In the genomic region with DNA sequence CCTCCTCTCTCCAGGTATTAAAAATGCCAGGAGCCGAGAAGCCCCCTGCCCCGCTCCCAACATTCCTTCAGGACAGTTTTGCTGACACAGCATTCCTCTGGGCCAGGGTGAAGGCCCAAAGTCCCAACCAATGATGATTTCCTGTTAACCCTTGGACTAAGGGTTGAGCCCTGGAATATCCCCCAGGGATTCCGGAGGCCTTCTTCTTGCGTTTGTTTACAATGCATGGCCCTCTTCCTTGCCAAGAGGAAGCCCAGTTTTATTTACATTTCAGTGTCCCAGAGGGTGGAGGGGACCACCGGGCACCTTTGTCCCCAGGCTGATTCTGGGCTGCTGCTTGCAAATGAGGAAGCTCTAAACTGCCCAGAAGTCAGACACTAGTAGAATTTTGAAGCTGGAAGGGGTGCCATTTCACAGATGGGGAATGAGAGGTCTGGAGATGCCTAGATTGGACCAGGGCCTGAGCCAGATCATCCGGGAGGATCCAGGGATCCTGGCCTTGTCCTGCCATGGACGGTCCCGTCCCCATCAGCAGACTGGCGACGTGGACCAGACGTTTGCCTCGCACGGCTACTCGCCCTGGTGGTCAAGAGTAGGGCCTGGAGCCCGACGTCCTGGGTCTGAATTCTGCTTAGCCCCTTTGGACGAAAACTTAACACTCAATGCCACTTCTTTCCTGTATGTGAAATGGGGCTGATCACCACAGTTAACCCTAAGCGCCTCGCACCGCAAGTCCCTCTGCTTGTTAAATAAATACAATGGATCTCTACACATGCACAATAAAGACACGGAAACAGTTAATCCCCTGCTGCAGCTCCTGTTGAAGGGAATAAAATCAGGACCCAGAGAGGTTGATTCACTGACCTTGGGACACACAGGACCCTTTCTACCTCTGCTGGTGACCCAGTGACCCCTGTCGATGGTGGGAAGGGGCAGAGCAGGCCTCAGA, we compare ENCODE assay signal across 11 cellular contexts. TPM values are rescaled to one million over a fixed set of nuclear protein-coding genes. Genes with fewer than 3 reads are reported as not detected.
A peak's percentile ranks its signal among the peaks of the same experiment; 100 is the strongest.
DNase-seq lines count a peak whose midpoint lies in the region; TF ChIP-seq lines count a peak whose summit lies in the region.
"Had no signal": no experiment of that assay in that cellular context is flagged by ENCODE, and none has a peak within 500 bp of the region (broad histone marks: within the 10 kb centered on the region; RNA-seq: fewer than 3 reads in every experiment).

No MANE protein-coding gene starts in this region.

- H4K91ac ChIP-seq in mesenchymal stem cell (ENCODE audit: low read length) = peak overlapping the region; percentile 57

- POLR2A ChIA-PET in MCF 10A (lab: Yijun Ruan, JAX) = interaction anchor here (0.6 kb wide), 2 partner anchors 19 to 86 kb away, joined by 3 read pairs; no protein-coding TSS in a partner anchor

- WGBS in mesenchymal stem cell = 54% methylated on average over 22 of the region's 22 CpGs

- H2BK15ac ChIP-seq in mesenchymal stem cell (ENCODE audit: low read depth, poor library complexity, severe bottlenecking) = no peak overlapping the region

- H3K4me3 ChIP-seq in breast epithelium (no peak overlapping the region), duodenal mucosa (ENCODE audit: low read depth in 1 of 2, low read length in 2 of 2) (peak overlapping the region; percentile 36 to 38), mesenchymal stem cell (ENCODE audit: insufficient read depth in 1 of 2, low read depth in 1 of 2, low read length in 2 of 2) (no peak overlapping the region), subcutaneous abdominal adipose tissue (ENCODE audit: low read depth in 1 of 5, low read length in 5 of 5) (peak overlapping the region; percentile 27 to 62 (median 49))

- no peaks in the 10 kb centered on the region for H3K36me3 Mint-ChIP-seq in MCF 10A (ENCODE audit: insufficient read depth, unreplicated experiment)

- DNase-seq in MCF 10A (ENCODE audit: unreplicated experiment) (no peak), breast epithelium (ENCODE audit: low spot score in 2 of 2) (no peak), mesenchymal stem cell (no peak), AG08396 (ENCODE audit: low spot score) (no peak), NCI-H2107 treated with DMSO at 0.1 percent for 48 hours (lab: John Stamatoyannopoulos, UW; ENCODE audit: unreplicated experiment) (no peak), G401 (ENCODE audit: low spot score) (no peak)
- DNase-seq: kidney glomerular epithelial cell, NCI-H1092, NCI-H748 treated with DMSO at 0.1 percent for 48 hours had no signal

- peak overlapping the region; percentile 18 to 87 for H3K4ac ChIP-seq in mesenchymal stem cell (ENCODE audit: low read depth in 1 of 2, low read length in 2 of 2)

- H3K36me3 ChIP-seq in breast epithelium = no peaks in the 10 kb centered on the region
- H3K36me3 ChIP-seq in duodenal mucosa (ENCODE audit: control insufficient read depth in 1 of 2, insufficient read depth in 2 of 2, low read length in 2 of 2) = no peaks in the 10 kb centered on the region
- H3K36me3 ChIP-seq in mesenchymal stem cell (ENCODE audit: control insufficient read depth in 1 of 2, insufficient read depth in 2 of 2, low read depth in 1 of 2, low read length in 2 of 2) = peaks cover 0 to 10% of the 10 kb centered on the region in 2 experiments
- no peaks in the 10 kb centered on the region for H3K36me3 ChIP-seq in subcutaneous abdominal adipose tissue (ENCODE audit: control insufficient read depth in 5 of 5, insufficient read depth in 5 of 5, low read length in 5 of 5)

- H2BK120ac ChIP-seq in mesenchymal stem cell (ENCODE audit: low read depth, low read length) = peak overlapping the region; percentile 71

- H2AFZ ChIP-seq in mesenchymal stem cell (ENCODE audit: low read depth, low read length) = no peak overlapping the region

- no peak overlapping the region for H2AK5ac ChIP-seq in mesenchymal stem cell (ENCODE audit: low read length, severe bottlenecking)

- no peak overlapping the region for H3K27ac Mint-ChIP-seq in MCF 10A (ENCODE audit: low read depth, unreplicated experiment)

- TF ChIP-seq POLR2A in breast epithelium (IDR thresholded peaks at IDR 0.05) = no peak

- H3K14ac ChIP-seq in mesenchymal stem cell (ENCODE audit: low read length in 2 of 2) = peak overlapping the region in 1 of 2 experiments; percentile 88

- H3K4me3 Mint-ChIP-seq in MCF 10A (ENCODE audit: unreplicated experiment) = peak overlapping the region; percentile 28

- in situ Hi-C loops in G401 (cut with HindIII; ENCODE audit: low sequenced_read_pairs) = no loop called here

- H3K27ac ChIP-seq in breast epithelium = no peak overlapping the region
- H3K27ac ChIP-seq in duodenal mucosa (ENCODE audit: low read depth, low read length) = no peak overlapping the region
- H3K27ac ChIP-seq in mesenchymal stem cell (ENCODE audit: low read length, poor library complexity, severe bottlenecking) = no peak overlapping the region
- H3K27ac ChIP-seq in subcutaneous abdominal adipose tissue (ENCODE audit: low read depth, low read length) = peak overlapping the region; percentile 51

- no peaks in the 10 kb centered on the region for H3K4me1 ChIP-seq in breast epithelium
- peaks cover 25 to 47% of the 10 kb centered on the region in 2 donors for H3K4me1 ChIP-seq in duodenal mucosa (ENCODE audit: control insufficient read depth in 1 of 2, insufficient read depth in 2 of 2, low read length in 2 of 2)
- peaks cover 55% of the 10 kb centered on the region for H3K4me1 ChIP-seq in mesenchymal stem cell (ENCODE audit: control insufficient read depth, insufficient read depth, low read depth, low read length)
- peaks cover 13 to 85% (median 81%) of the 10 kb centered on the region in 5 donors for H3K4me1 ChIP-seq in subcutaneous abdominal adipose tissue (ENCODE audit: control insufficient read depth in 5 of 5, insufficient read depth in 5 of 5, low read length in 5 of 5)

- H3K4me1 Mint-ChIP-seq in MCF 10A (ENCODE audit: insufficient read depth, unreplicated experiment) = peaks cover 11% of the 10 kb centered on the region

- H4K8ac ChIP-seq in mesenchymal stem cell (ENCODE audit: low read length) = no peak overlapping the region

- intact Hi-C loops in MCF 10A (cut with micrococcal nuclease) (no loop called here), breast epithelium (cut with DNase I; ENCODE audit: low total_unique reads) (no loop called here)

- H3K27me3 ChIP-seq in breast epithelium = peaks cover 0 to 6% of the 10 kb centered on the region in 2 donors
- peaks cover 15 to 25% of the 10 kb centered on the region in 2 donors for H3K27me3 ChIP-seq in duodenal mucosa (ENCODE audit: control insufficient read depth in 1 of 2, insufficient read depth in 2 of 2, low read length in 2 of 2)
- peaks cover 0 to 5% of the 10 kb centered on the region in 2 experiments for H3K27me3 ChIP-seq in mesenchymal stem cell (ENCODE audit: control insufficient read depth in 1 of 2, insufficient read depth in 1 of 2, low read length in 2 of 2)
- peaks cover 0 to 3% (median 0%) of the 10 kb centered on the region in 5 donors for H3K27me3 ChIP-seq in subcutaneous abdominal adipose tissue (ENCODE audit: control insufficient read depth in 5 of 5, insufficient read depth in 4 of 5, low read length in 5 of 5)

- no peaks in the 10 kb centered on the region for H3K9me3 ChIP-seq in breast epithelium
- no peaks in the 10 kb centered on the region for H3K9me3 ChIP-seq in duodenal mucosa (ENCODE audit: control insufficient read depth in 1 of 2, low read length in 2 of 2)
- H3K9me3 ChIP-seq in mesenchymal stem cell (ENCODE audit: control insufficient read depth, low read length) = no peaks in the 10 kb centered on the region
- H3K9me3 ChIP-seq in subcutaneous abdominal adipose tissue (ENCODE audit: control insufficient read depth in 5 of 5, low read length in 5 of 5) = no peaks in the 10 kb centered on the region

- peaks cover 12% of the 10 kb centered on the region for H3K79me1 ChIP-seq in mesenchymal stem cell (replicated peaks; ENCODE audit: low read length, poor library complexity, severe bottlenecking)

- H3K9ac ChIP-seq in duodenal mucosa (ENCODE audit: low read depth in 1 of 2, low read length in 2 of 2) (no peak overlapping the region), mesenchymal stem cell (ENCODE audit: low read length) (no peak overlapping the region), subcutaneous abdominal adipose tissue (ENCODE audit: low read length in 5 of 5) (peak overlapping the region in 1 of 5 donors; percentile 44)

- H3K27me3 Mint-ChIP-seq in MCF 10A (ENCODE audit: insufficient read depth, unreplicated experiment) = no peaks in the 10 kb centered on the region

- H3K23ac ChIP-seq in mesenchymal stem cell (ENCODE audit: low read length in 2 of 2) = no peak overlapping the region

- CTCF ChIA-PET in MCF 10A (lab: Yijun Ruan, JAX) = interaction anchor here (0.7 kb wide), 1 partner anchor 16 kb away, joined by 3 read pairs; no protein-coding TSS in a partner anchor

- TF ChIP-seq CTCF in MCF 10A (IDR thresholded peaks at IDR 0.05; ENCODE audit: unreplicated experiment) (no peak), breast epithelium (IDR thresholded peaks at IDR 0.05) (no peak)

- H3K18ac ChIP-seq in mesenchymal stem cell (ENCODE audit: low read depth in 1 of 2, low read length in 2 of 2) = peak overlapping the region; percentile 75 to 90

- BruUV-seq in MCF 10A (replicated peaks; lab: Mats Ljungman, UMichigan) = no TSS peak

- no peaks in the 10 kb centered on the region for H3K9me3 Mint-ChIP-seq in MCF 10A (ENCODE audit: unreplicated experiment)

- no peak overlapping the region for H2BK5ac ChIP-seq in mesenchymal stem cell (ENCODE audit: low read depth, low read length, poor library complexity, severe bottlenecking)

- H3K4me2 ChIP-seq in mesenchymal stem cell (ENCODE audit: low read length, poor library complexity, severe bottlenecking) = no peak overlapping the region

- H2BK12ac ChIP-seq in mesenchymal stem cell (ENCODE audit: low read length in 2 of 2) = peak overlapping the region; percentile 34 to 98

RNA-seq across cellular contexts. Expression of gene CIBAR2, which starts 55.6 kb away (rescaled TPM):
- total RNA-seq in MCF 10A (2022) = not detected in 2 replicates
- total RNA-seq in breast epithelium = not detected
- polyA plus RNA-seq in mesenchymal stem cell (2013, experiment 1 of 2) = 0.03 TPM
- 0.07 TPM for polyA plus RNA-seq in mesenchymal stem cell (2013, experiment 2 of 2)
- total RNA-seq in G401 (2014; rRNA removed; shearing (Covaris generic)) = 0.37 and 0.51 TPM in 2 replicates

Comparison
In these comparisons a context has a peak if more than half of its experiments do, and no peak if none do; other contexts are left out.
1. H3K4me3 ChIP-seq: peak in duodenal mucosa (2 of 2) and subcutaneous abdominal adipose tissue (5 of 5); none in breast epithelium (0 of 3) and mesenchymal stem cell (0 of 2).